In genomic region chr2:184419744-184420143, GRCh38 we compare ENCODE assay signal across 29 cellular contexts.
DNase-seq lines count a peak whose midpoint lies in the region; ATAC-seq, FAIRE-seq and TF ChIP-seq lines count a peak whose summit lies in the region.
"Had no signal": no experiment of that assay in that cellular context is flagged by ENCODE, and none has a peak within 500 bp of the region (broad histone marks: within the 10 kb centered on the region; RNA-seq: fewer than 3 reads in every experiment).

No MANE protein-coding gene starts in this region.

- no peaks in the 10 kb centered on the region for H3K36me3 Mint-ChIP-seq in WTC11
- H3K36me3 Mint-ChIP-seq in natural killer cell, result no peaks in the 10 kb centered on the region
- H3K36me3 Mint-ChIP-seq: IgD-negative memory B cell, T-cell had no signal

- TF ChIP-seq CTCF in A549 (IDR thresholded peaks at IDR 0.05), result no peak
- no peak for TF ChIP-seq CTCF in WTC11 (IDR thresholded peaks at IDR 0.05)
- no peak for TF ChIP-seq CTCF in neural cell (IDR thresholded peaks at IDR 0.05; ENCODE audit: poor library complexity, severe bottlenecking)
- no peak for TF ChIP-seq CTCF in natural killer cell (IDR thresholded peaks at IDR 0.05)

- H3K4me1 ChIP-seq in A549, result no peaks in the 10 kb centered on the region
- H3K4me1 ChIP-seq: BLaER1 treated with 17β-estradiol and CSF1 and Interleukin-3, amounts not matched to agents 10 nM and 100 nM; HAP-1; SJSA1 had no signal

- no peak for FAIRE-seq in A549 (lab: Jason Lieb, UNC)
- FAIRE-seq: A204.1, D721Med, GM12892, GM19239 had no signal

- H3K9me3 Mint-ChIP-seq in WTC11 (no peaks in the 10 kb centered on the region), natural killer cell (peaks cover 7 to 26% of the 10 kb centered on the region in 2 donors)
- H3K9me3 Mint-ChIP-seq: CD4-positive, alpha-beta T cell had no signal

- POLR2A ChIA-PET in A549 (lab: Yijun Ruan, JAX) (no interaction called here), WTC11 (lab: Charles Lee) (no interaction called here)

- peaks cover 11% of the 10 kb centered on the region; the same call in 1 of the 2 replicates for H3K4me1 Mint-ChIP-seq in WTC11
- no peaks in the 10 kb centered on the region for H3K4me1 Mint-ChIP-seq in natural killer cell
- H3K4me1 Mint-ChIP-seq: IgD-negative memory B cell, T-cell had no signal

- no peak overlapping the region for H2AFZ ChIP-seq in neural cell (ENCODE audit: low read depth, low read length)
- H2AFZ ChIP-seq: PC-9 had no signal

- H3K9me3 ChIP-seq in A549 (no peaks in the 10 kb centered on the region), neural cell (ENCODE audit: low read length) (no peaks in the 10 kb centered on the region)
- H3K9me3 ChIP-seq: BLaER1 treated with 17β-estradiol and CSF1 and Interleukin-3, amounts not matched to agents 10 nM and 100 nM; HAP-1; SJSA1 had no signal

- no peak overlapping the region for H3K9ac ChIP-seq in neural cell (ENCODE audit: low read length)
- H3K9ac ChIP-seq: BLaER1 treated with 17β-estradiol and CSF1 and Interleukin-3, amounts not matched to agents 10 nM and 100 nM had no signal

- H3K4me3 ChIP-seq in A549 (no peak overlapping the region), H7 (ENCODE audit: insufficient read depth, low read depth, low read length) (no peak overlapping the region), neural cell (ENCODE audit: low read length) (peak overlapping the region; percentile 6)
- H3K4me3 ChIP-seq: BLaER1 treated with 17β-estradiol and CSF1 and Interleukin-3, amounts not matched to agents 10 nM and 100 nM; HAP-1; PC-9; SJSA1 had no signal

- no peaks in the 10 kb centered on the region for H3K36me3 ChIP-seq in H7 (replicated peaks; ENCODE audit: control insufficient read depth, insufficient read depth, low read length)
- H3K36me3 ChIP-seq in neural cell (ENCODE audit: insufficient read depth, low read length), result no peaks in the 10 kb centered on the region
- H3K36me3 ChIP-seq: BLaER1 treated with 17β-estradiol and CSF1 and Interleukin-3, amounts not matched to agents 10 nM and 100 nM; HAP-1; SJSA1 had no signal

- H3K27ac Mint-ChIP-seq in WTC11, result no peak overlapping the region
- H3K27ac Mint-ChIP-seq in natural killer cell, result no peak overlapping the region
- H3K27ac Mint-ChIP-seq: CD4-positive, alpha-beta T cell; IgD-negative memory B cell; T-cell had no signal

- 41% methylated on average over 2 of the region's 2 CpGs for WGBS in A549 (ENCODE audit: missing lambda C conversion rate)

- H3K4me3 Mint-ChIP-seq in WTC11 (no peak overlapping the region), natural killer cell (no peak overlapping the region)
- H3K4me3 Mint-ChIP-seq: CD4-positive, alpha-beta T cell; IgD-negative memory B cell; T-cell had no signal

- TF ChIP-seq EP300 in A549 (IDR thresholded peaks at IDR 0.05) (no peak), neural cell (conservative IDR thresholded peaks at IDR 0.05; ENCODE audit: poor library complexity, severe bottlenecking) (no peak)

- CTCF ChIA-PET in A549 (lab: Yijun Ruan, JAX) (no interaction called here), WTC11 (lab: Charles Lee) (interaction anchor here (0.5 kb wide), 1 partner anchor 148 kb away, joined by 4 read pairs; no protein-coding TSS in a partner anchor)

- intact Hi-C loops in natural killer cell (cut with micrococcal nuclease), result no loop called here

- TF ChIP-seq RAD21 in A549 (conservative IDR thresholded peaks at IDR 0.05 in 1 of 2, IDR thresholded peaks at IDR 0.05 in 1 of 2) (no peak), neural cell (conservative IDR thresholded peaks at IDR 0.05) (no peak)

- H3K4me2 ChIP-seq in A549, result no peak overlapping the region
- no peak overlapping the region for H3K4me2 ChIP-seq in neural cell (ENCODE audit: low read length)
- H3K4me2 ChIP-seq: BLaER1 treated with 17β-estradiol and CSF1 and Interleukin-3, amounts not matched to agents 10 nM and 100 nM; PC-9 had no signal

- TF ChIP-seq POLR2A in A549 (IDR thresholded peaks at IDR 0.05; ENCODE audit: low read length), result no peak

- no peaks in the 10 kb centered on the region for H4K20me1 ChIP-seq in neural cell (ENCODE audit: insufficient read depth)
- H4K20me1 ChIP-seq: BLaER1 treated with 17β-estradiol and CSF1 and Interleukin-3, amounts not matched to agents 10 nM and 100 nM had no signal

- ATAC-seq in A549, result no peak
- ATAC-seq in WTC11, result peak; percentile 46
- ATAC-seq in GM18511 (IDR thresholded peaks at IDR 0.05; ENCODE audit: unreplicated experiment), result no peak
- no peak for ATAC-seq in natural killer cell
- ATAC-seq: Right ventricle myocardium inferior, T-cell had no signal

- DNase-seq in A549 (ENCODE audit: low read depth in 1 of 2, low spot score in 1 of 2) (no peak), H7 (peak; percentile 1), WTC11 (ENCODE audit: low spot score) (no peak), LoVo (ENCODE audit: low spot score) (no peak), natural killer cell (no peak)
- DNase-seq: AML-193; CD4-positive, alpha-beta T cell; DMS79; EL; GF-D8; NCI-H1092; NCI-H1417 treated with DMSO at 0.1 percent for 48 hours; NCI-H187 treated with DMSO at 0.1 percent for 48 hours; NCI-H2171 treated with DMSO at 0.1 percent for 48 hours; NCI-H524; NCI-H748 treated with DMSO at 0.1 percent for 48 hours; PC-9; T-cell had no signal

- no peaks in the 10 kb centered on the region for H3K79me2 ChIP-seq in neural cell (replicated peaks; ENCODE audit: insufficient read depth, low read length)

- H3K27me3 Mint-ChIP-seq in WTC11 (ENCODE audit: low read depth) (no peaks in the 10 kb centered on the region), natural killer cell (ENCODE audit: low read depth in 2 of 2) (no peaks in the 10 kb centered on the region)
- H3K27me3 Mint-ChIP-seq: CD4-positive, alpha-beta T cell; IgD-negative memory B cell; T-cell had no signal

- no peaks in the 10 kb centered on the region for H3K9me2 ChIP-seq in neural cell (ENCODE audit: insufficient read depth, low read length)

- no peak overlapping the region for H3K27ac ChIP-seq in A549
- H3K27ac ChIP-seq in neural cell (ENCODE audit: low read length), result no peak overlapping the region
- H3K27ac ChIP-seq: BLaER1 treated with 17β-estradiol and CSF1 and Interleukin-3, amounts not matched to agents 10 nM and 100 nM; PC-9; SJSA1 had no signal

- no peaks in the 10 kb centered on the region for H3F3A ChIP-seq in neural cell (ENCODE audit: insufficient read depth, low read length, poor library complexity, severe bottlenecking)

- H3K27me3 ChIP-seq in H7 (ENCODE audit: control insufficient read depth, insufficient read depth, low read length) (no peaks in the 10 kb centered on the region), neural cell (ENCODE audit: insufficient read depth, low read depth, low read length) (no peaks in the 10 kb centered on the region)
- H3K27me3 ChIP-seq: BLaER1 treated with 17β-estradiol and CSF1 and Interleukin-3, amounts not matched to agents 10 nM and 100 nM; SJSA1 had no signal

TF ChIP-seq in A549, 52 proteins besides CTCF, POLR2A, EP300 and RAD21:
- no peak for TF ChIP-seq EHMT2 (IDR thresholded peaks at IDR 0.05; ENCODE audit: low read depth)
- TF ChIP-seq CEBPB (IDR thresholded peaks at IDR 0.05), result no peak
- TF ChIP-seq ESRRA (IDR thresholded peaks at IDR 0.05; ENCODE audit: borderline replicate concordance, low read length), result no peak
- TF ChIP-seq ZSCAN20 (CRISPR knock-in tag; IDR thresholded peaks at IDR 0.05), result no peak
- no peak for TF ChIP-seq RCOR1 (IDR thresholded peaks at IDR 0.05; ENCODE audit: low read depth, low read length)
- no peak for TF ChIP-seq RNF2 (IDR thresholded peaks at IDR 0.05; ENCODE audit: borderline replicate concordance, low read depth)
- no peak for TF ChIP-seq HES2 (IDR thresholded peaks at IDR 0.05)
- no peak for TF ChIP-seq FOSB (CRISPR knock-in tag; IDR thresholded peaks at IDR 0.05)
- TF ChIP-seq MAFK (IDR thresholded peaks at IDR 0.05; ENCODE audit: partially characterized antibody), result peak; percentile 51

TF ChIP-seq in WTC11, 78 proteins besides CTCF, POLR2A, EP300 and RAD21 (continues in another document):
- no peak for TF ChIP-seq ZNF138 (CRISPR knock-in tag; conservative IDR thresholded peaks at IDR 0.05)
- no peak for TF ChIP-seq CDX4 (CRISPR knock-in tag; IDR thresholded peaks at IDR 0.05; ENCODE audit: borderline replicate concordance)
- TF ChIP-seq ZNF232 (CRISPR knock-in tag; IDR thresholded peaks at IDR 0.05), result no peak
- no peak for TF ChIP-seq MXD4 (CRISPR knock-in tag; IDR thresholded peaks at IDR 0.05; ENCODE audit: borderline replicate concordance)
- TF ChIP-seq SMAD4 (CRISPR knock-in tag; IDR thresholded peaks at IDR 0.05), result no peak
- no peak for TF ChIP-seq ELF4 (CRISPR knock-in tag; IDR thresholded peaks at IDR 0.05; ENCODE audit: low read depth)

TF ChIP-seq in neural cell, 6 proteins besides CTCF, POLR2A, EP300 and RAD21:
- TF ChIP-seq MXI1 (conservative IDR thresholded peaks at IDR 0.05; ENCODE audit: poor library complexity, severe bottlenecking), result no peak
- no peak for TF ChIP-seq EZH2 (IDR thresholded peaks at IDR 0.05; ENCODE audit: borderline replicate concordance, insufficient read depth, low read length, poor library complexity, severe bottlenecking)
- no peak for TF ChIP-seq SMC3 (conservative IDR thresholded peaks at IDR 0.05; ENCODE audit: poor library complexity)
- TF ChIP-seq TAF1 (IDR thresholded peaks at IDR 0.05; ENCODE audit: low read depth), result no peak
- no peak for TF ChIP-seq POLR2AphosphoS5 (IDR thresholded peaks at IDR 0.05)
- no peak for TF ChIP-seq REST (IDR thresholded peaks at IDR 0.05; ENCODE audit: borderline replicate concordance)
